8 cellular contexts compared by ENCODE assay signal in genomic region chr18:79400091-79400590, GRCh38. TPM values are rescaled to one million over a fixed set of nuclear protein-coding genes. Genes with fewer than 3 reads are reported as not detected.
A peak's percentile ranks its signal among the peaks of the same experiment; 100 is the strongest.
DNase-seq lines count a peak whose midpoint lies in the region; ATAC-seq and TF ChIP-seq lines count a peak whose summit lies in the region.

No MANE protein-coding gene starts in this region.

- H3K27me3 ChIP-seq in CD8-positive, alpha-beta memory T cell (ENCODE audit: insufficient read depth, low read length, poor library complexity, severe bottlenecking), result no peaks in the 10 kb centered on the region

- H3K4me3 ChIP-seq in CD8-positive, alpha-beta memory T cell (ENCODE audit: low read length), result peak overlapping the region; percentile 45
- peak overlapping the region; percentile 25 for H3K4me3 ChIP-seq in epithelial cell of esophagus (ENCODE audit: low read length)

- POLR2A ChIA-PET in CD8-positive, alpha-beta memory T cell (lab: Charles Lee), result no interaction called here

- no peaks in the 10 kb centered on the region for H3K36me3 ChIP-seq in CD8-positive, alpha-beta memory T cell (ENCODE audit: insufficient read depth, low read length)

- H3K36me3 Mint-ChIP-seq in CD8-positive, alpha-beta memory T cell, result peaks cover 0 to 23% (median 0%) of the 10 kb centered on the region in 3 donors
- H3K36me3 Mint-ChIP-seq in naive B cell (no peaks in the 10 kb centered on the region), type B pancreatic cell (no peaks in the 10 kb centered on the region)

- peaks cover 0 to 3% of the 10 kb centered on the region in 2 donors for H3K27me3 Mint-ChIP-seq in CD8-positive, alpha-beta memory T cell
- H3K27me3 Mint-ChIP-seq in naive B cell (no peaks in the 10 kb centered on the region), type B pancreatic cell (peaks cover 40% of the 10 kb centered on the region)

- H3K27ac Mint-ChIP-seq in CD8-positive, alpha-beta memory T cell, result no peak overlapping the region
- H3K27ac Mint-ChIP-seq in naive B cell, result peak overlapping the region in 1 of 6 donors; percentile 100
- H3K27ac Mint-ChIP-seq in type B pancreatic cell, result no peak overlapping the region

- H3K9me3 ChIP-seq in CD8-positive, alpha-beta memory T cell (ENCODE audit: low read length), result no peaks in the 10 kb centered on the region

- peak; percentile 42 to 75 (median 60) for DNase-seq in CD8-positive, alpha-beta memory T cell
- DNase-seq in activated CD4-positive, alpha-beta T cell treated with anti-CD3 and anti-CD28 coated beads, Interleukin-2, amount 50 U/mL, for 1 hour, result peak; percentile 72
- DNase-seq in epithelial cell of esophagus (ENCODE audit: low read depth), result peak; percentile 8
- peak; percentile 55 for DNase-seq in naive B cell
- DNase-seq in type B pancreatic cell (ENCODE audit: extremely low spot score, unreplicated experiment), result no peak

- peak overlapping the region in 1 of 7 donors; percentile 92 for H3K4me3 Mint-ChIP-seq in CD8-positive, alpha-beta memory T cell
- H3K4me3 Mint-ChIP-seq in naive B cell, result peak overlapping the region in 5 of 8 donors; percentile 25 to 91 (median 80)
- H3K4me3 Mint-ChIP-seq in type B pancreatic cell, result no peak overlapping the region

- peaks cover 37 to 52% (median 45%) of the 10 kb centered on the region in 3 donors for H3K4me1 Mint-ChIP-seq in CD8-positive, alpha-beta memory T cell
- H3K4me1 Mint-ChIP-seq in naive B cell (peaks cover 42 to 57% (median 57%) of the 10 kb centered on the region in 3 donors), type B pancreatic cell (ENCODE audit: unreplicated experiment) (peaks cover 22% of the 10 kb centered on the region)

- ATAC-seq in HG03175 (IDR thresholded peaks at IDR 0.05; ENCODE audit: unreplicated experiment) (peak; percentile 25), naive B cell (ENCODE audit: low read depth in 2 of 2) (peak; percentile 20 to 34), HG02571 (IDR thresholded peaks at IDR 0.05; ENCODE audit: unreplicated experiment) (no peak), HG03457 (IDR thresholded peaks at IDR 0.05; ENCODE audit: unreplicated experiment) (no peak)

- peak overlapping the region; percentile 47 for H3K27ac ChIP-seq in CD8-positive, alpha-beta memory T cell (ENCODE audit: low read depth, low read length)

- peaks cover 41% of the 10 kb centered on the region for H3K4me1 ChIP-seq in CD8-positive, alpha-beta memory T cell (ENCODE audit: insufficient read depth, low read length)

- no peak for TF ChIP-seq CTCF in epithelial cell of esophagus (IDR thresholded peaks at IDR 0.05; ENCODE audit: insufficient read depth, low read depth, low read length, missing control alignments)
- peak; percentile 13 for TF ChIP-seq CTCF in type B pancreatic cell (conservative IDR thresholded peaks at IDR 0.05)

- no peaks in the 10 kb centered on the region for H3K9me3 Mint-ChIP-seq in CD8-positive, alpha-beta memory T cell
- no peaks in the 10 kb centered on the region for H3K9me3 Mint-ChIP-seq in naive B cell
- H3K9me3 Mint-ChIP-seq in type B pancreatic cell, result no peaks in the 10 kb centered on the region

- CTCF ChIA-PET in CD8-positive, alpha-beta memory T cell (lab: Charles Lee), result interaction anchor here (1.2 to 1.6 kb wide), 2 partner anchors 123 to 128 kb away, joined by 4 read pairs; no protein-coding TSS in a partner anchor

RNA-seq across cellular contexts. Expression of gene NFATC1, which starts 4.4 kb away (rescaled TPM):
- total RNA-seq in CD8-positive, alpha-beta memory T cell, result 10 to 100 TPM; 45.9 to 46.7 TPM
- polyA plus RNA-seq in CD8-positive, alpha-beta memory T cell, result 36.7 TPM
- 10 to 100 TPM; 35.7 to 77.8 (median 51.1) TPM for polyA plus RNA-seq in naive B cell (ENCODE audit: low read depth in 6 of 6)
- 2.7 and 6.1 TPM in 2 replicates for total RNA-seq in type B pancreatic cell (ENCODE audit: low replicate concordance)

Comparison
In these comparisons a context has a peak if more than half of its experiments do, and no peak if none do; other contexts are left out.
1. ATAC-seq: peak in HG03175 (single experiment) and naive B cell (2 of 2); none in HG02571 (single experiment) and HG03457 (single experiment).